In genomic region chr14:104726600-104727451, GRCh38 we compare ENCODE assay signal across 1 cellular context.
TF ChIP-seq lines count a peak whose summit lies in the region.

No MANE protein-coding gene starts in this region.

TF ChIP-seq in K562, 482 proteins besides CTCF, POLR2A, EP300 and RAD21:
- no peak for TF ChIP-seq ESRRB (CRISPR knock-in tag; IDR thresholded peaks at IDR 0.05; ENCODE audit: borderline replicate concordance)
- TF ChIP-seq POLR2G (IDR thresholded peaks at IDR 0.05; ENCODE audit: low read depth, low read length) = 0 out of 2 replicates have a peak, but pooled peaks have one; percentile 14
